In the genomic region with DNA sequence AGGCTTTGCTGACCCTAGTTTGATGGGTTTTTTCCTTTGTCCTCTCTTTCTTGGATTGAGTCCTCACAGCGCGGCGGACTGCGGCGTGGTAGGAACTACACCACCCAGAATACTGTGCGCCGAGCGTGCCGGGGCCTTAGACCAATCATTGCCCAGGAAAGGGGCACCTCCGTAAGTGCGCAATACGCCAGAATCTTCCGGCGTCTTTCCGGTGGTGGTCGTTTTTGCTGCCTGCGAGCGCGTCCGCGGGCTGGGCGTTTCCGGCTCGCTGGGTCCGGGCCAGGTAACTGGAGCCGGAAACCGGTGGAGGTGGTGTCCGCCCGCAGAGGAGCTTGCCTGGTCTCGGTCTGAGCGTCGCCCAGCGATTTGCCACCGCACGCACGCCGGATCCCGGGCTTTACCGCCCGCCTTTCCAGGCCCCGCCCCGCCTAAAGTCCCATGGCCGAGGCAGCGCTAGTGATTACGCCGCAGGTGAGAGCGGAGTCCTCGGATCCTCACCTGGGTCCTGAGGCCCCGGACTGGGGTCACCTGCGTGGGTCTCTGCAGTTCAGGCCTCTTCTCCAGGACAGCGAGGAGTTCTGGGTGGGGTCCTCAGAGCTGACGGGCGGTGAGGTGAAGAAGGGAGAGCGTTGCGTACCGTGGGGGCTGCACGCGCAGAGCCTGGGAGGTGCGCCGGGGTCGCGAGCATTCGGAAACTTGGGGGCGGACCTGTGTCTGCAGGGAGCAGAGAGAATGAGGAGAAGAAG, we compare ENCODE assay signal across 1 cellular context.
A peak's percentile ranks its signal among the peaks of the same experiment; 100 is the strongest.
TF ChIP-seq lines count a peak whose summit lies in the region.

A gene (plus strand): TSS at position 221 of the 746 bp plus-strand sequence. CDS start 218 bp downstream, at position 439.

TF ChIP-seq in GM12878, 131 proteins besides CTCF, POLR2A, EP300 and RAD21 (continued from another document):
- TF ChIP-seq, protein P1, sequence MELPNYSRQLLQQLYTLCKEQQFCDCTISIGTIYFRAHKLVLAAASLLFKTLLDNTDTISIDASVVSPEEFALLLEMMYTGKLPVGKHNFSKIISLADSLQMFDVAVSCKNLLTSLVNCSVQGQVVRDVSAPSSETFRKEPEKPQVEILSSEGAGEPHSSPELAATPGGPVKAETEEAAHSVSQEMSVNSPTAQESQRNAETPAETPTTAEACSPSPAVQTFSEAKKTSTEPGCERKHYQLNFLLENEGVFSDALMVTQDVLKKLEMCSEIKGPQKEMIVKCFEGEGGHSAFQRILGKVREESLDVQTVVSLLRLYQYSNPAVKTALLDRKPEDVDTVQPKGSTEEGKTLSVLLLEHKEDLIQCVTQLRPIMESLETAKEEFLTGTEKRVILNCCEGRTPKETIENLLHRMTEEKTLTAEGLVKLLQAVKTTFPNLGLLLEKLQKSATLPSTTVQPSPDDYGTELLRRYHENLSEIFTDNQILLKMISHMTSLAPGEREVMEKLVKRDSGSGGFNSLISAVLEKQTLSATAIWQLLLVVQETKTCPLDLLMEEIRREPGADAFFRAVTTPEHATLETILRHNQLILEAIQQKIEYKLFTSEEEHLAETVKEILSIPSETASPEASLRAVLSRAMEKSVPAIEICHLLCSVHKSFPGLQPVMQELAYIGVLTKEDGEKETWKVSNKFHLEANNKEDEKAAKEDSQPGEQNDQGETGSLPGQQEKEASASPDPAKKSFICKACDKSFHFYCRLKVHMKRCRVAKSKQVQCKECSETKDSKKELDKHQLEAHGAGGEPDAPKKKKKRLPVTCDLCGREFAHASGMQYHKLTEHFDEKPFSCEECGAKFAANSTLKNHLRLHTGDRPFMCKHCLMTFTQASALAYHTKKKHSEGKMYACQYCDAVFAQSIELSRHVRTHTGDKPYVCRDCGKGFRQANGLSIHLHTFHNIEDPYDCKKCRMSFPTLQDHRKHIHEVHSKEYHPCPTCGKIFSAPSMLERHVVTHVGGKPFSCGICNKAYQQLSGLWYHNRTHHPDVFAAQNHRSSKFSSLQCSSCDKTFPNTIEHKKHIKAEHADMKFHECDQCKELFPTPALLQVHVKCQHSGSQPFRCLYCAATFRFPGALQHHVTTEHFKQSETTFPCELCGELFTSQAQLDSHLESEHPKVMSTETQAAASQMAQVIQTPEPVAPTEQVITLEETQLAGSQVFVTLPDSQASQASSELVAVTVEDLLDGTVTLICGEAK (IDR thresholded peaks at IDR 0.05; ENCODE audit: borderline replicate concordance), result peak; percentile 96
- TF ChIP-seq SUZ12 (IDR thresholded peaks at IDR 0.05; ENCODE audit: unreplicated experiment) (no peak), ATF7 (IDR thresholded peaks at IDR 0.05; ENCODE audit: low read depth) (0 out of 2 replicates have a peak, but pooled peaks have one; percentile 22), ASH2L (IDR thresholded peaks at IDR 0.05; ENCODE audit: borderline replicate concordance, low read depth) (no peak), SREBF1 (IDR thresholded peaks at IDR 0.05; ENCODE audit: low read length) (peak; percentile 70), TBL1XR1 (IDR thresholded peaks at IDR 0.05; ENCODE audit: low read depth, low read length) (no peak), TAF1 (IDR thresholded peaks at IDR 0.05; ENCODE audit: borderline replicate concordance, low read depth, low read length) (peak; percentile 49; the same call in 1 of the 2 replicates), STAT1 (conservative IDR thresholded peaks at IDR 0.05) (no peak; the same call in none of the 2 replicates), GATAD2B (conservative IDR thresholded peaks at IDR 0.05; ENCODE audit: low read depth) (peak; percentile 48; the same call in 1 of the 2 replicates), POU2F2 (IDR thresholded peaks at IDR 0.05; ENCODE audit: borderline replicate concordance, low read depth, low read length) (no peak), NFYA (IDR thresholded peaks at IDR 0.05; ENCODE audit: borderline replicate concordance, low read depth, low read length) (no peak), TARDBP (IDR thresholded peaks at IDR 0.05; ENCODE audit: borderline replicate concordance) (no peak)
- TF ChIP-seq, protein P2, sequence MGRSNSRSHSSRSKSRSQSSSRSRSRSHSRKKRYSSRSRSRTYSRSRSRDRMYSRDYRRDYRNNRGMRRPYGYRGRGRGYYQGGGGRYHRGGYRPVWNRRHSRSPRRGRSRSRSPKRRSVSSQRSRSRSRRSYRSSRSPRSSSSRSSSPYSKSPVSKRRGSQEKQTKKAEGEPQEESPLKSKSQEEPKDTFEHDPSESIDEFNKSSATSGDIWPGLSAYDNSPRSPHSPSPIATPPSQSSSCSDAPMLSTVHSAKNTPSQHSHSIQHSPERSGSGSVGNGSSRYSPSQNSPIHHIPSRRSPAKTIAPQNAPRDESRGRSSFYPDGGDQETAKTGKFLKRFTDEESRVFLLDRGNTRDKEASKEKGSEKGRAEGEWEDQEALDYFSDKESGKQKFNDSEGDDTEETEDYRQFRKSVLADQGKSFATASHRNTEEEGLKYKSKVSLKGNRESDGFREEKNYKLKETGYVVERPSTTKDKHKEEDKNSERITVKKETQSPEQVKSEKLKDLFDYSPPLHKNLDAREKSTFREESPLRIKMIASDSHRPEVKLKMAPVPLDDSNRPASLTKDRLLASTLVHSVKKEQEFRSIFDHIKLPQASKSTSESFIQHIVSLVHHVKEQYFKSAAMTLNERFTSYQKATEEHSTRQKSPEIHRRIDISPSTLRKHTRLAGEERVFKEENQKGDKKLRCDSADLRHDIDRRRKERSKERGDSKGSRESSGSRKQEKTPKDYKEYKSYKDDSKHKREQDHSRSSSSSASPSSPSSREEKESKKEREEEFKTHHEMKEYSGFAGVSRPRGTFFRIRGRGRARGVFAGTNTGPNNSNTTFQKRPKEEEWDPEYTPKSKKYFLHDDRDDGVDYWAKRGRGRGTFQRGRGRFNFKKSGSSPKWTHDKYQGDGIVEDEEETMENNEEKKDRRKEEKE (IDR thresholded peaks at IDR 0.05), result no peak
- TF ChIP-seq, protein P3, sequence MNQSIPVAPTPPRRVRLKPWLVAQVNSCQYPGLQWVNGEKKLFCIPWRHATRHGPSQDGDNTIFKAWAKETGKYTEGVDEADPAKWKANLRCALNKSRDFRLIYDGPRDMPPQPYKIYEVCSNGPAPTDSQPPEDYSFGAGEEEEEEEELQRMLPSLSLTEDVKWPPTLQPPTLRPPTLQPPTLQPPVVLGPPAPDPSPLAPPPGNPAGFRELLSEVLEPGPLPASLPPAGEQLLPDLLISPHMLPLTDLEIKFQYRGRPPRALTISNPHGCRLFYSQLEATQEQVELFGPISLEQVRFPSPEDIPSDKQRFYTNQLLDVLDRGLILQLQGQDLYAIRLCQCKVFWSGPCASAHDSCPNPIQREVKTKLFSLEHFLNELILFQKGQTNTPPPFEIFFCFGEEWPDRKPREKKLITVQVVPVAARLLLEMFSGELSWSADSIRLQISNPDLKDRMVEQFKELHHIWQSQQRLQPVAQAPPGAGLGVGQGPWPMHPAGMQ (IDR thresholded peaks at IDR 0.05; ENCODE audit: borderline replicate concordance), result no peak
